1 cellular context compared by ENCODE assay signal in the genomic region with DNA sequence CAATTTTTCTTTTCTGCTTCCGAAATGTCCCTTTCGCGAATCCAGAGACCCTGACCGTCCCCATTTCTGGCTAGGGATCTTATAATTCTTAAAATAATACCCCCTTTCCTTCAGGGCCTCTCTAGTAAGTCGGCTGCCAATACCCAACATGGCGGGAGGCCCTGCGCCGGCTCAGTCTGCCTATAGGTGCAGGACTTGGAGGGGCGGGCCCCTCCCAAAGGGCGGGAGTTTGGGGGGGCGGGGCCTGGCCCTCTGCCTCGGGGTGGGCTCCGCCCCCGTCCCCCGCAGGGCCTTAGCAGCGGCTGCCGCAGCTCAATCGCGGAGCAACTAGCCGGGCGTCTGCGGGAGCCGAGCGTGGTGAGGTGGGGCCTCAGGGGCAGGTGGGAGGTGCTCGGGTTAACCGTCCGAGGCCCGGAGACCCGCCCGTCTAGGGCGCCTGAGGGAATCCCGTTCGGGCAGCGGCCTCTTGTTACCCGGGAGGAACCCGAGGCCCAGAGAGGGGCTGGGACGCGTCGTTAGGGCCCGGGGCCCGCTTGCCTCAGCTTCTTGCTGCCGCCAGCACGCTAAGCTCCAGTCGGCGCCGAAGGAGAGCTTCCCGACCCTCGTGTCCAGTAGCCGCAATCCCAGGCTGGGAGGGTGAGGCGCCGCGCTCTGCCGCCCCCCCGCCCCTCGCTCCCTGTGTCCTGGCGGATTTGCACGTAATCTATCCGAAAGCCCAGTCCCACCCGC.
A peak's percentile ranks its signal among the peaks of the same experiment; 100 is the strongest.
TF ChIP-seq lines count a peak whose summit lies in the region.

A gene with protein sequence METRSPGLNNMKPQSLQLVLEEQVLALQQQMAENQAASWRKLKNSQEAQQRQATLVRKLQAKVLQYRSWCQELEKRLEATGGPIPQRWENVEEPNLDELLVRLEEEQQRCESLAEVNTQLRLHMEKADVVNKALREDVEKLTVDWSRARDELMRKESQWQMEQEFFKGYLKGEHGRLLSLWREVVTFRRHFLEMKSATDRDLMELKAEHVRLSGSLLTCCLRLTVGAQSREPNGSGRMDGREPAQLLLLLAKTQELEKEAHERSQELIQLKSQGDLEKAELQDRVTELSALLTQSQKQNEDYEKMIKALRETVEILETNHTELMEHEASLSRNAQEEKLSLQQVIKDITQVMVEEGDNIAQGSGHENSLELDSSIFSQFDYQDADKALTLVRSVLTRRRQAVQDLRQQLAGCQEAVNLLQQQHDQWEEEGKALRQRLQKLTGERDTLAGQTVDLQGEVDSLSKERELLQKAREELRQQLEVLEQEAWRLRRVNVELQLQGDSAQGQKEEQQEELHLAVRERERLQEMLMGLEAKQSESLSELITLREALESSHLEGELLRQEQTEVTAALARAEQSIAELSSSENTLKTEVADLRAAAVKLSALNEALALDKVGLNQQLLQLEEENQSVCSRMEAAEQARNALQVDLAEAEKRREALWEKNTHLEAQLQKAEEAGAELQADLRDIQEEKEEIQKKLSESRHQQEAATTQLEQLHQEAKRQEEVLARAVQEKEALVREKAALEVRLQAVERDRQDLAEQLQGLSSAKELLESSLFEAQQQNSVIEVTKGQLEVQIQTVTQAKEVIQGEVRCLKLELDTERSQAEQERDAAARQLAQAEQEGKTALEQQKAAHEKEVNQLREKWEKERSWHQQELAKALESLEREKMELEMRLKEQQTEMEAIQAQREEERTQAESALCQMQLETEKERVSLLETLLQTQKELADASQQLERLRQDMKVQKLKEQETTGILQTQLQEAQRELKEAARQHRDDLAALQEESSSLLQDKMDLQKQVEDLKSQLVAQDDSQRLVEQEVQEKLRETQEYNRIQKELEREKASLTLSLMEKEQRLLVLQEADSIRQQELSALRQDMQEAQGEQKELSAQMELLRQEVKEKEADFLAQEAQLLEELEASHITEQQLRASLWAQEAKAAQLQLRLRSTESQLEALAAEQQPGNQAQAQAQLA (N-terminal part only) (plus strand): TSS at position 718 of the 729 bp plus-strand sequence. CDS start 6,770 bp downstream, outside the sequence.

TF ChIP-seq in HEK293, 187 proteins besides CTCF, POLR2A, EP300 and RAD21 (continued from another document):
- TF ChIP-seq ZNF398 (tag by site-specific recombination; IDR thresholded peaks at IDR 0.05), result peak; percentile 58; the same call in 1 of the 2 replicates
- no peak for TF ChIP-seq ZFP41 (tag by site-specific recombination; IDR thresholded peaks at IDR 0.05; ENCODE audit: borderline replicate concordance)
- TF ChIP-seq, protein P1, sequence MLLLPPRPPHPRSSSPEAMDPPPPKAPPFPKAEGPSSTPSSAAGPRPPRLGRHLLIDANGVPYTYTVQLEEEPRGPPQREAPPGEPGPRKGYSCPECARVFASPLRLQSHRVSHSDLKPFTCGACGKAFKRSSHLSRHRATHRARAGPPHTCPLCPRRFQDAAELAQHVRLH (tag by site-specific recombination; IDR thresholded peaks at IDR 0.05), result no peak
